In the genomic region with DNA sequence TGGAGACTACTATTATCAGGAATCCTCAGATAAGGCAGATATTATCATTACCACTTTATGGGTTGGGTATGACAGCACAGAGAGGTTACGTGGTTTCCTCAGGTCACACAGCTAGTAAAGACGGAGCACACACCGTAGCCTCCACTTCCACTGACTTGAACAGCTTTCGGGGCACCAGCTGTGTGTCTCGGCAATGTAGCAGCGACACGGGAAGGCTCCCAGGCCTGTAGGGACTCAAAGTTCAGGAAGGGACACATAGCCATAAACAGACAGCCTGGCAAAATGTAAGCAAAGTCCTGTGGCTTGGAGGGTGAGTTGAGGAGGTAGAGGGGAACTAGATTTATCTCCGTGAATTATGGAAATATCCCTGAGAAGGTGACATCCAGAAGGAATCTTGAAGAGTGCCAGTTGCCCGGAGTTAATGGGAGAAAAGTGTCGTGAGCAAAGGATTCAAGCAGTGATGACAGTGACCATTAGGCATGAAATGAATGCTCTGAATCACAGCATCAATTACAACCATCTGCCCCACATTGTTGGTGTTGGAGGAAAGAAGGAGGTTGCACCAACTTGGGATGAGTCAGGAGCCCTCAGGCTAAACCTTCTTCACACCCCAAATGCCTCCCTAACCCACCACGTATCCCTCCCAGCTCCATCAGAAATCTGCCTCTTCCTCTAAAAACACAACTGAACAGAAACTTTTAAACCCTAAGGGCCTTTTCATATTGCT, we compare ENCODE assay signal across 13 cellular contexts.
A peak's percentile ranks its signal among the peaks of the same experiment; 100 is the strongest.
DNase-seq lines count a peak whose midpoint lies in the region; ATAC-seq, FAIRE-seq and TF ChIP-seq lines count a peak whose summit lies in the region.
"Had no signal": no experiment of that assay in that cellular context is flagged by ENCODE, and none has a peak within 500 bp of the region (broad histone marks: within the 10 kb centered on the region; RNA-seq: fewer than 3 reads in every experiment).

No MANE protein-coding gene starts in this region.

- no peaks in the 10 kb centered on the region for H3K9me3 ChIP-seq in astrocyte (ENCODE audit: insufficient read depth, low read depth, low read length)
- no peaks in the 10 kb centered on the region for H3K9me3 ChIP-seq in keratinocyte (ENCODE audit: control insufficient read depth, low read depth, low read length)

- H3K36me3 ChIP-seq in astrocyte (ENCODE audit: insufficient read depth, low read length) (no peaks in the 10 kb centered on the region), keratinocyte (ENCODE audit: control insufficient read depth in 2 of 2, extremely low read depth in 1 of 2, insufficient read depth in 2 of 2, low read length in 2 of 2) (no peaks in the 10 kb centered on the region)

- no peak for ATAC-seq in GM21723 (IDR thresholded peaks at IDR 0.05; ENCODE audit: unreplicated experiment)
- ATAC-seq: sciatic nerve had no signal

- H3K4me3 ChIP-seq in AG10803 (ENCODE audit: low read length), result no peak overlapping the region
- no peak overlapping the region for H3K4me3 ChIP-seq in astrocyte (ENCODE audit: insufficient read depth, low read depth, low read length)
- no peak overlapping the region for H3K4me3 ChIP-seq in keratinocyte (ENCODE audit: control insufficient read depth in 2 of 3, extremely low read depth in 1 of 3, insufficient read depth in 2 of 3, low read depth in 1 of 3, low read length in 3 of 3)

- FAIRE-seq in HTR-8/SVneo (lab: Jason Lieb, UNC), result peak; percentile 77
- peak; percentile 100 for FAIRE-seq in astrocyte (lab: Jason Lieb, UNC)
- peak; percentile 100 for FAIRE-seq in keratinocyte (lab: Jason Lieb, UNC)
- FAIRE-seq: D721Med had no signal

- H3K9me3 Mint-ChIP-seq in astrocyte (ENCODE audit: unreplicated experiment), result no peaks in the 10 kb centered on the region
- H3K9me3 Mint-ChIP-seq in T-helper 2 cell treated with Interferon-gamma antibody and Interleukin-4, amounts not matched to agents 5 μg/mL and 100 μg/mL, for 36 hours, result no peaks in the 10 kb centered on the region

- H3K4me2 ChIP-seq in astrocyte (ENCODE audit: low read length) (peak overlapping the region; percentile 72), keratinocyte (ENCODE audit: control insufficient read depth, extremely low read depth, insufficient read depth, low read depth, low read length) (peak overlapping the region; percentile 31)

- peaks cover 2% of the 10 kb centered on the region for H3K36me3 Mint-ChIP-seq in astrocyte (ENCODE audit: low read depth, unreplicated experiment)
- no peaks in the 10 kb centered on the region for H3K36me3 Mint-ChIP-seq in T-helper 2 cell treated with Interferon-gamma antibody and Interleukin-4, amounts not matched to agents 5 μg/mL and 100 μg/mL, for 36 hours (ENCODE audit: low read depth)

- H2AFZ ChIP-seq in astrocyte (ENCODE audit: low read depth, low read length) (peak overlapping the region; percentile 44), keratinocyte (ENCODE audit: control insufficient read depth, low read length) (peak overlapping the region; percentile 31)

- dilution Hi-C loops in keratinocyte (cut with MboI; ENCODE audit: extremely low pct_ligation_motif_present, low sequenced_read_pairs), result no loop called here

- H3K27me3 Mint-ChIP-seq in astrocyte (ENCODE audit: low read depth, unreplicated experiment), result peaks cover 24% of the 10 kb centered on the region
- no peaks in the 10 kb centered on the region for H3K27me3 Mint-ChIP-seq in T-helper 2 cell treated with Interferon-gamma antibody and Interleukin-4, amounts not matched to agents 5 μg/mL and 100 μg/mL, for 36 hours (ENCODE audit: low read depth)

- H3K9ac ChIP-seq in astrocyte (ENCODE audit: low read length) (peak overlapping the region; percentile 66), keratinocyte (ENCODE audit: control insufficient read depth, extremely low read depth, insufficient read depth, low read length) (no peak overlapping the region)

- H4K20me1 ChIP-seq in astrocyte (ENCODE audit: insufficient read depth, low read length) (no peaks in the 10 kb centered on the region), keratinocyte (ENCODE audit: control insufficient read depth, extremely low read depth, insufficient read depth, low read length) (no peaks in the 10 kb centered on the region)

- H3K79me2 ChIP-seq in astrocyte (ENCODE audit: insufficient read depth, low read length) (no peaks in the 10 kb centered on the region), keratinocyte (ENCODE audit: control insufficient read depth, insufficient read depth, low read length) (no peaks in the 10 kb centered on the region)

- no peaks in the 10 kb centered on the region for H3K9me1 ChIP-seq in keratinocyte (ENCODE audit: control insufficient read depth, extremely low read depth, insufficient read depth, low read length)

- DNase-seq in AG10803 (ENCODE audit: low read depth) (peak; percentile 97), HTR-8/SVneo (ENCODE audit: insufficient read length, low spot score) (peak; percentile 63), astrocyte (ENCODE audit: low read depth) (peak; percentile 93), keratinocyte (ENCODE audit: low read depth, low spot score) (peak; percentile 76), DMS153 treated with DMSO at 0.1 percent for 48 hours (lab: John Stamatoyannopoulos, UW; ENCODE audit: unreplicated experiment) (no peak), DMS53 treated with DMSO at 0.1 percent for 48 hours (lab: John Stamatoyannopoulos, UW; ENCODE audit: unreplicated experiment) (no peak)
- DNase-seq in T-helper 2 cell treated with Interferon-gamma antibody and Interleukin-4, amounts not matched to agents 5 μg/mL and 100 μg/mL, for 36 hours (ENCODE audit: low spot score), result no peak
- DNase-seq: activated naive CD4-positive, alpha-beta T cell treated with anti-CD3 and anti-CD28 coated beads, Interleukin-2, amount 50 U/mL, for 16 hours; NCI-H187 treated with DMSO at 0.1 percent for 48 hours; RPMI8226 had no signal

- H3K27me3 ChIP-seq in astrocyte (ENCODE audit: insufficient read depth, low read length), result peaks cover 5% of the 10 kb centered on the region
- H3K27me3 ChIP-seq in keratinocyte (ENCODE audit: control insufficient read depth, extremely low read depth, insufficient read depth, low read length), result peaks cover 6% of the 10 kb centered on the region

- H3K4me3 Mint-ChIP-seq in astrocyte (ENCODE audit: unreplicated experiment), result no peak overlapping the region
- no peak overlapping the region for H3K4me3 Mint-ChIP-seq in T-helper 2 cell treated with Interferon-gamma antibody and Interleukin-4, amounts not matched to agents 5 μg/mL and 100 μg/mL, for 36 hours

- TF ChIP-seq CTCF in AG10803 (conservative IDR thresholded peaks at IDR 0.05; ENCODE audit: low read length), result no peak
- no peak for TF ChIP-seq CTCF in astrocyte (IDR thresholded peaks at IDR 0.05; ENCODE audit: insufficient read depth, low read depth, low read length)
- no peak for TF ChIP-seq CTCF in keratinocyte (optimal IDR thresholded peaks at IDR 0.05 in 1 of 3, IDR thresholded peaks at IDR 0.05 in 1 of 3, conservative IDR thresholded peaks at IDR 0.05 in 1 of 3; ENCODE audit: extremely low read depth in 1 of 3, insufficient read depth in 2 of 3, low read length in 3 of 3)

- peak overlapping the region; percentile 88 for H3K27ac Mint-ChIP-seq in astrocyte (ENCODE audit: unreplicated experiment)
- no peak overlapping the region for H3K27ac Mint-ChIP-seq in T-helper 2 cell treated with Interferon-gamma antibody and Interleukin-4, amounts not matched to agents 5 μg/mL and 100 μg/mL, for 36 hours

- peaks cover 19% of the 10 kb centered on the region for H3K4me1 Mint-ChIP-seq in astrocyte (ENCODE audit: low read depth, unreplicated experiment)
- no peaks in the 10 kb centered on the region for H3K4me1 Mint-ChIP-seq in T-helper 2 cell treated with Interferon-gamma antibody and Interleukin-4, amounts not matched to agents 5 μg/mL and 100 μg/mL, for 36 hours (ENCODE audit: low read depth)

- H3K27ac ChIP-seq in astrocyte (ENCODE audit: low read depth, low read length), result peak overlapping the region; percentile 86
- H3K27ac ChIP-seq in keratinocyte (ENCODE audit: control insufficient read depth, insufficient read depth, low read length), result peak overlapping the region; percentile 28

- H3K4me1 ChIP-seq in astrocyte (ENCODE audit: insufficient read depth, low read length) (peaks cover 18% of the 10 kb centered on the region), keratinocyte (ENCODE audit: control insufficient read depth, extremely low read depth, insufficient read depth, low read length) (peaks cover 19% of the 10 kb centered on the region)

Comparison
In these comparisons a context has a peak if more than half of its experiments do, and no peak if none do; other contexts are left out.
1. DNase-seq: peak in AG10803 (single experiment), HTR-8/SVneo (single experiment), astrocyte (single experiment) and keratinocyte (single experiment); none in DMS153 treated with DMSO at 0.1 percent for 48 hours (single experiment), DMS53 treated with DMSO at 0.1 percent for 48 hours (single experiment) and T-helper 2 cell treated with Interferon-gamma antibody and Interleukin-4, amounts not matched to agents 5 μg/mL and 100 μg/mL, for 36 hours (single experiment).